9 cellular contexts compared by ENCODE assay signal in genomic region chr10:30639946-30640786, GRCh38. TPM values are rescaled to one million over a fixed set of nuclear protein-coding genes. Genes with fewer than 3 reads are reported as not detected.
A peak's percentile ranks its signal among the peaks of the same experiment; 100 is the strongest.
DNase-seq lines count a peak whose midpoint lies in the region; ATAC-seq and TF ChIP-seq lines count a peak whose summit lies in the region.
"Had no signal": no experiment of that assay in that cellular context is flagged by ENCODE, and none has a peak within 500 bp of the region (broad histone marks: within the 10 kb centered on the region; RNA-seq: fewer than 3 reads in every experiment).

No MANE protein-coding gene starts in this region.

- H3K79me2 ChIP-seq in DOHH2 (ENCODE audit: control insufficient read depth, low read length) (no peaks in the 10 kb centered on the region), hepatocyte (no peaks in the 10 kb centered on the region)

- H3K27ac ChIP-seq in DOHH2 (ENCODE audit: low read depth, low read length) (no peak overlapping the region), hepatocyte (no peak overlapping the region)

- ATAC-seq in GM21576 (IDR thresholded peaks at IDR 0.05; ENCODE audit: unreplicated experiment) = no peak

- no peak overlapping the region for H2AFZ ChIP-seq in hepatocyte

- peak; percentile 85 for TF ChIP-seq CTCF in DOHH2 (IDR thresholded peaks at IDR 0.05; ENCODE audit: low read depth, low read length, poor library complexity, severe bottlenecking)
- TF ChIP-seq CTCF in astrocyte of the cerebellum (IDR thresholded peaks at IDR 0.05; ENCODE audit: low read depth, low read length, missing control alignments) = peak; percentile 87
- peak; percentile 81 for TF ChIP-seq CTCF in hepatocyte (IDR thresholded peaks at IDR 0.05; ENCODE audit: poor library complexity)

- no peaks in the 10 kb centered on the region for H3K36me3 ChIP-seq in DOHH2 (ENCODE audit: control insufficient read depth, low read length)
- H3K36me3 ChIP-seq in hepatocyte (replicated peaks; ENCODE audit: insufficient read depth, low read depth) = no peaks in the 10 kb centered on the region

- H3K4me3 ChIP-seq in DOHH2 (ENCODE audit: low read length) (no peak overlapping the region), astrocyte of the cerebellum (ENCODE audit: low read depth, low read length) (no peak overlapping the region), hepatocyte (no peak overlapping the region)

- no peak overlapping the region for H3K4me2 ChIP-seq in DOHH2 (ENCODE audit: low read length)
- no peak overlapping the region for H3K4me2 ChIP-seq in hepatocyte

- DNase-seq in A172 (ENCODE audit: low spot score) (peak; percentile 64), NCI-H146 (lab: John Stamatoyannopoulos, UW) (peak; percentile 9), astrocyte of the cerebellum (ENCODE audit: low read depth) (peak; percentile 69), hepatocyte (ENCODE audit: low spot score) (peak; percentile 69), stromal cell of bone marrow (ENCODE audit: low read depth) (peak; percentile 64), HK-2 (ENCODE audit: unreplicated experiment) (no peak)

- H3F3A ChIP-seq in DOHH2 (ENCODE audit: control insufficient read depth, insufficient read depth) = no peaks in the 10 kb centered on the region

- in situ Hi-C loops in astrocyte of the cerebellum (cut with HindIII; ENCODE audit: low sequenced_read_pairs) = no loop called here

- H3K4me1 ChIP-seq in DOHH2 (ENCODE audit: control insufficient read depth, low read length) (no peaks in the 10 kb centered on the region), hepatocyte (ENCODE audit: insufficient read depth) (no peaks in the 10 kb centered on the region)

- peaks cover 24% of the 10 kb centered on the region for H3K27me3 ChIP-seq in DOHH2 (ENCODE audit: control insufficient read depth, low read length)
- peaks cover 6% of the 10 kb centered on the region for H3K27me3 ChIP-seq in hepatocyte

- H3K9me3 ChIP-seq in DOHH2 (ENCODE audit: control insufficient read depth, insufficient read depth, low read length) = no peaks in the 10 kb centered on the region
- H3K9me3 ChIP-seq in hepatocyte (ENCODE audit: low read depth) = no peaks in the 10 kb centered on the region

- H4K20me1 ChIP-seq in DOHH2 (ENCODE audit: control insufficient read depth, insufficient read depth, low read depth, low read length) = no peaks in the 10 kb centered on the region
- no peaks in the 10 kb centered on the region for H4K20me1 ChIP-seq in hepatocyte (ENCODE audit: insufficient read depth, poor library complexity, severe bottlenecking)

- H3K9me2 ChIP-seq in DOHH2 (replicated peaks; ENCODE audit: control insufficient read depth, low read length) (no peaks in the 10 kb centered on the region), hepatocyte (replicated peaks; ENCODE audit: insufficient read depth) (no peaks in the 10 kb centered on the region)

- WGBS in hepatocyte (ENCODE audit: low lambda C conversion rate, missing lambda C conversion rate) = 42% methylated on average over 6 of the region's 6 CpGs

RNA-seq across cellular contexts. Expression of gene LYZL2, which starts 10.6 kb away (rescaled TPM):
- total RNA-seq in A172 (2014; rRNA removed; shearing (Covaris generic)) = not detected in 2 replicates
- total RNA-seq in hepatocyte = not detected in 2 replicates
- not detected in 2 replicates for polyA plus RNA-seq in hepatocyte
- total RNA-seq: frontal cortex had no signal
